ENCODE assay signal across 8 cellular contexts in genomic region chr6:25717856-25718740, GRCh38. TPM values are rescaled to one million over a fixed set of nuclear protein-coding genes. Genes with fewer than 3 reads are reported as not detected.
DNase-seq lines count a peak whose midpoint lies in the region; ATAC-seq and TF ChIP-seq lines count a peak whose summit lies in the region.

No MANE protein-coding gene starts in this region.

- TF ChIP-seq CTCF in natural killer cell (IDR thresholded peaks at IDR 0.05) = peak; percentile 40
- TF ChIP-seq CTCF in breast epithelium (IDR thresholded peaks at IDR 0.05) = peak in 2 of 3 donors; percentile 26 to 51

- no peaks in the 10 kb centered on the region for H3K36me3 Mint-ChIP-seq in natural killer cell
- H3K36me3 Mint-ChIP-seq in natural killer cell treated with Interleukin-12 subunit alpha and Interleukin-12 subunit beta and Interleukin-15 and Interleukin-18, amount 100 ng/mL, for 72 hours = no peaks in the 10 kb centered on the region
- H3K36me3 Mint-ChIP-seq in activated naive CD4-positive, alpha-beta T cell treated with anti-CD3 and anti-CD28 coated beads, Interleukin-2, amount 50 U/mL, for 72 hours = no peaks in the 10 kb centered on the region

- no peak overlapping the region for H3K27ac Mint-ChIP-seq in natural killer cell
- H3K27ac Mint-ChIP-seq in natural killer cell treated with Interleukin-12 subunit alpha and Interleukin-12 subunit beta and Interleukin-15 and Interleukin-18, amount 100 ng/mL, for 72 hours = no peak overlapping the region
- no peak overlapping the region for H3K27ac Mint-ChIP-seq in activated naive CD4-positive, alpha-beta T cell treated with anti-CD3 and anti-CD28 coated beads, Interleukin-2, amount 50 U/mL, for 72 hours

- H3K9me3 Mint-ChIP-seq in natural killer cell = no peaks in the 10 kb centered on the region
- H3K9me3 Mint-ChIP-seq in natural killer cell treated with Interleukin-12 subunit alpha and Interleukin-12 subunit beta and Interleukin-15 and Interleukin-18, amount 100 ng/mL, for 72 hours = no peaks in the 10 kb centered on the region
- H3K9me3 Mint-ChIP-seq in activated naive CD4-positive, alpha-beta T cell treated with anti-CD3 and anti-CD28 coated beads, Interleukin-2, amount 50 U/mL, for 72 hours = no peaks in the 10 kb centered on the region

- H3K27me3 ChIP-seq in breast epithelium = no peaks in the 10 kb centered on the region

- H3K4me3 ChIP-seq in breast epithelium = no peak overlapping the region

- DNase-seq in natural killer cell (no peak), NCI-H345 (lab: John Stamatoyannopoulos, UW) (peak; percentile 42), breast epithelium (ENCODE audit: low spot score in 2 of 2) (no peak), middle frontal gyrus (ENCODE audit: extremely low spot score, low spot score) (peak; percentile 17), T1000 (lab: John Stamatoyannopoulos, UW) (no peak), COLO668 (lab: John Stamatoyannopoulos, UW; ENCODE audit: unreplicated experiment) (no peak)
- DNase-seq in natural killer cell treated with Interleukin-12 subunit alpha and Interleukin-12 subunit beta and Interleukin-15 and Interleukin-18, amount 100 ng/mL, for 72 hours (ENCODE audit: low spot score) = no peak
- no peak for DNase-seq in activated naive CD4-positive, alpha-beta T cell treated with anti-CD3 and anti-CD28 coated beads, Interleukin-2, amount 50 U/mL, for 72 hours (ENCODE audit: low spot score in 2 of 2)

- H3K4me1 Mint-ChIP-seq in natural killer cell = no peaks in the 10 kb centered on the region
- no peaks in the 10 kb centered on the region for H3K4me1 Mint-ChIP-seq in natural killer cell treated with Interleukin-12 subunit alpha and Interleukin-12 subunit beta and Interleukin-15 and Interleukin-18, amount 100 ng/mL, for 72 hours (ENCODE audit: low read depth in 2 of 2)

- ATAC-seq in natural killer cell = no peak
- no peak for ATAC-seq in natural killer cell treated with Interleukin-12 subunit alpha and Interleukin-12 subunit beta and Interleukin-15 and Interleukin-18, amount 100 ng/mL, for 72 hours
- ATAC-seq in activated naive CD4-positive, alpha-beta T cell treated with anti-CD3 and anti-CD28 coated beads, Interleukin-2, amount 50 U/mL, for 72 hours = no peak

- no peaks in the 10 kb centered on the region for H3K9me3 ChIP-seq in breast epithelium

- intact Hi-C loops in natural killer cell (cut with micrococcal nuclease) = no loop called here
- intact Hi-C loops in breast epithelium (cut with DNase I; ENCODE audit: low total_unique reads) = no loop called here

- H3K27me3 Mint-ChIP-seq in natural killer cell (ENCODE audit: low read depth in 2 of 2) = peaks cover 9 to 11% of the 10 kb centered on the region in 2 donors
- peaks cover 10 to 21% of the 10 kb centered on the region in 2 donors for H3K27me3 Mint-ChIP-seq in natural killer cell treated with Interleukin-12 subunit alpha and Interleukin-12 subunit beta and Interleukin-15 and Interleukin-18, amount 100 ng/mL, for 72 hours

- no peak overlapping the region for H3K27ac ChIP-seq in breast epithelium

- H3K36me3 ChIP-seq in breast epithelium = no peaks in the 10 kb centered on the region

- no peaks in the 10 kb centered on the region for H3K4me1 ChIP-seq in breast epithelium

- no peak for TF ChIP-seq POLR2A in breast epithelium (IDR thresholded peaks at IDR 0.05)

- no peak overlapping the region for H3K4me3 Mint-ChIP-seq in natural killer cell
- no peak overlapping the region for H3K4me3 Mint-ChIP-seq in natural killer cell treated with Interleukin-12 subunit alpha and Interleukin-12 subunit beta and Interleukin-15 and Interleukin-18, amount 100 ng/mL, for 72 hours

RNA-seq across cellular contexts. Expression of gene SLC17A4, which starts 36.4 kb away (rescaled TPM):
- total RNA-seq in natural killer cell = not detected
- total RNA-seq in natural killer cell treated with Interleukin-12 subunit alpha and Interleukin-12 subunit beta and Interleukin-15 and Interleukin-18, amount 100 ng/mL, for 72 hours = not detected
- total RNA-seq in breast epithelium = under 1 TPM in 1 of 3 donors, not detected in 2; 0.98 TPM
- total RNA-seq in activated naive CD4-positive, alpha-beta T cell treated with anti-CD3 and anti-CD28 coated beads, Interleukin-2, amount 50 U/mL, for 72 hours = not detected

Comparison
In these comparisons a context has a peak if more than half of its experiments do, and no peak if none do; other contexts are left out.
1. DNase-seq: peak in NCI-H345 (single experiment) and middle frontal gyrus (single experiment); none in natural killer cell (single experiment), natural killer cell treated with Interleukin-12 subunit alpha and Interleukin-12 subunit beta and Interleukin-15 and Interleukin-18, amount 100 ng/mL, for 72 hours (single experiment), breast epithelium (0 of 2), T1000 (single experiment), COLO668 (single experiment) and activated naive CD4-positive, alpha-beta T cell treated with anti-CD3 and anti-CD28 coated beads, Interleukin-2, amount 50 U/mL, for 72 hours (0 of 2).